18 cellular contexts compared by ENCODE assay signal in genomic region chr1:235739631-235740030, GRCh38.
DNase-seq lines count a peak whose midpoint lies in the region; ATAC-seq, FAIRE-seq and TF ChIP-seq lines count a peak whose summit lies in the region.
"Had no signal": no experiment of that assay in that cellular context is flagged by ENCODE, and none has a peak within 500 bp of the region (broad histone marks: within the 10 kb centered on the region; RNA-seq: fewer than 3 reads in every experiment).

No MANE protein-coding gene starts in this region.

- H3K4me3 Mint-ChIP-seq in astrocyte (ENCODE audit: unreplicated experiment) (no peak overlapping the region), osteocyte (ENCODE audit: unreplicated experiment) (no peak overlapping the region), CD14-positive monocyte (no peak overlapping the region)
- H3K4me3 Mint-ChIP-seq: H9, IgD-negative memory B cell had no signal

- H3K27ac ChIP-seq in GM23248, result peak overlapping the region; percentile 61; the same call in 1 of the 2 replicates
- peak overlapping the region; percentile 16 for H3K27ac ChIP-seq in astrocyte (ENCODE audit: low read depth, low read length)
- H3K27ac ChIP-seq: C4-2B, Peyer's patch had no signal

- in situ Hi-C loops in GM23248 (cut with MboI), result no loop called here

- H3K4me1 Mint-ChIP-seq in astrocyte (ENCODE audit: low read depth, unreplicated experiment) (peaks cover 40% of the 10 kb centered on the region), osteocyte (ENCODE audit: unreplicated experiment) (peaks cover 44% of the 10 kb centered on the region), CD14-positive monocyte (no peaks in the 10 kb centered on the region)
- H3K4me1 Mint-ChIP-seq: IgD-negative memory B cell had no signal

- H3K27ac Mint-ChIP-seq in astrocyte (ENCODE audit: unreplicated experiment) (peak overlapping the region; percentile 50), osteocyte (ENCODE audit: unreplicated experiment) (peak overlapping the region; percentile 8), CD14-positive monocyte (peak overlapping the region in 2 of 7 donors; percentile 9 to 60)
- H3K27ac Mint-ChIP-seq: H9, IgD-negative memory B cell had no signal

- intact Hi-C loops in CD14-positive monocyte (cut with micrococcal nuclease), result no loop called here

- ATAC-seq in GM21529 (IDR thresholded peaks at IDR 0.05; ENCODE audit: unreplicated experiment), result no peak
- ATAC-seq in stimulated activated naive CD8-positive, alpha-beta T cell treated with anti-CD3 and anti-CD28 coated beads, Interleukin-15, Interleukin-2, amounts not matched to agents 100 U/mL and 50 U/mL, for 24 hours, result no peak

- H3K9me3 ChIP-seq in GM23248 (ENCODE audit: low read depth), result no peaks in the 10 kb centered on the region
- H3K9me3 ChIP-seq in astrocyte (ENCODE audit: insufficient read depth, low read depth, low read length), result no peaks in the 10 kb centered on the region
- H3K9me3 ChIP-seq: Peyer's patch had no signal

- no peaks in the 10 kb centered on the region for H3K9me2 ChIP-seq in GM23248 (ENCODE audit: insufficient read depth)

- H3K36me3 Mint-ChIP-seq in astrocyte (ENCODE audit: low read depth, unreplicated experiment), result peaks cover 15% of the 10 kb centered on the region
- peaks cover 33% of the 10 kb centered on the region for H3K36me3 Mint-ChIP-seq in osteocyte (ENCODE audit: unreplicated experiment)
- peaks cover 76 to 77% of the 10 kb centered on the region in 2 donors for H3K36me3 Mint-ChIP-seq in CD14-positive monocyte

- TF ChIP-seq CTCF in astrocyte (IDR thresholded peaks at IDR 0.05; ENCODE audit: insufficient read depth, low read depth, low read length), result no peak
- TF ChIP-seq CTCF in fibroblast of pulmonary artery (IDR thresholded peaks at IDR 0.05; ENCODE audit: low read length, missing control alignments), result no peak
- TF ChIP-seq CTCF in osteocyte (IDR thresholded peaks at IDR 0.05), result no peak
- TF ChIP-seq CTCF in CD14-positive monocyte (IDR thresholded peaks at IDR 0.05), result no peak

- DNase-seq in GM23248 (peak; percentile 18), astrocyte (ENCODE audit: low read depth) (no peak), fibroblast of pulmonary artery (ENCODE audit: low read depth) (peak; percentile 18), osteocyte (ENCODE audit: extremely low spot score, unreplicated experiment) (no peak), retina (no peak), CD14-positive monocyte (ENCODE audit: low spot score) (no peak)
- no peak for DNase-seq in stimulated activated naive CD8-positive, alpha-beta T cell treated with anti-CD3 and anti-CD28 coated beads, Interleukin-15, Interleukin-2, amounts not matched to agents 100 U/mL and 50 U/mL, for 24 hours
- DNase-seq: H9, Kasumi-1, NCI-H187, NCI-H345, NCI-H526, Peyer's patch, SHP77 treated with DMSO at 0.1 percent for 48 hours had no signal

- no peak overlapping the region for H3K4me2 ChIP-seq in GM23248 (ENCODE audit: unreplicated experiment)
- no peak overlapping the region for H3K4me2 ChIP-seq in astrocyte (ENCODE audit: low read length)

- H3K4me3 ChIP-seq in GM23248, result no peak overlapping the region
- no peak overlapping the region for H3K4me3 ChIP-seq in astrocyte (ENCODE audit: insufficient read depth, low read depth, low read length)
- no peak overlapping the region for H3K4me3 ChIP-seq in fibroblast of pulmonary artery (replicated peaks; ENCODE audit: low read depth, low read length)
- H3K4me3 ChIP-seq: Peyer's patch had no signal

- H3K36me3 ChIP-seq in GM23248 (ENCODE audit: low read depth), result no peaks in the 10 kb centered on the region; the same call in 1 of the 2 replicates
- H3K36me3 ChIP-seq in astrocyte (ENCODE audit: insufficient read depth, low read length), result no peaks in the 10 kb centered on the region

- no peaks in the 10 kb centered on the region for H3K27me3 Mint-ChIP-seq in astrocyte (ENCODE audit: low read depth, unreplicated experiment)
- H3K27me3 Mint-ChIP-seq in osteocyte (ENCODE audit: unreplicated experiment), result no peaks in the 10 kb centered on the region
- no peaks in the 10 kb centered on the region for H3K27me3 Mint-ChIP-seq in CD14-positive monocyte (ENCODE audit: low read depth in 3 of 3)
- H3K27me3 Mint-ChIP-seq: IgD-negative memory B cell had no signal

- no peaks in the 10 kb centered on the region for H3K27me3 ChIP-seq in GM23248 (replicated peaks; ENCODE audit: insufficient read depth)
- H3K27me3 ChIP-seq in astrocyte (ENCODE audit: insufficient read depth, low read length), result no peaks in the 10 kb centered on the region
- H3K27me3 ChIP-seq: Peyer's patch had no signal

- no peak overlapping the region for H2AFZ ChIP-seq in GM23248
- no peak overlapping the region for H2AFZ ChIP-seq in astrocyte (ENCODE audit: low read depth, low read length)

- WGBS in GM23248 (ENCODE audit: low coverage in 1 of 2, low lambda C conversion rate in 2 of 2, missing lambda C conversion rate in 2 of 2), 2 experiments, result 82 to 84% methylated on average over 6 of the region's 6 CpGs

- H4K20me1 ChIP-seq in GM23248 (ENCODE audit: insufficient read depth) (no peaks in the 10 kb centered on the region), astrocyte (ENCODE audit: insufficient read depth, low read length) (no peaks in the 10 kb centered on the region)

- peaks cover 35% of the 10 kb centered on the region for H3F3A ChIP-seq in GM23248 (ENCODE audit: insufficient read depth)

- no peaks in the 10 kb centered on the region for H3K9me3 Mint-ChIP-seq in astrocyte (ENCODE audit: unreplicated experiment)
- no peaks in the 10 kb centered on the region for H3K9me3 Mint-ChIP-seq in osteocyte (ENCODE audit: unreplicated experiment)
- no peaks in the 10 kb centered on the region for H3K9me3 Mint-ChIP-seq in CD14-positive monocyte
- H3K9me3 Mint-ChIP-seq: H9, IgD-negative memory B cell had no signal

- H3K79me2 ChIP-seq in GM23248 (ENCODE audit: insufficient read depth) (no peaks in the 10 kb centered on the region), astrocyte (ENCODE audit: insufficient read depth, low read length) (no peaks in the 10 kb centered on the region)

- no peak overlapping the region for H3K9ac ChIP-seq in GM23248
- no peak overlapping the region for H3K9ac ChIP-seq in astrocyte (ENCODE audit: low read length)

- FAIRE-seq in astrocyte (lab: Jason Lieb, UNC), result no peak
- FAIRE-seq: GM12892 had no signal

- H3K4me1 ChIP-seq in GM23248 (ENCODE audit: insufficient read depth) (peaks cover 50% of the 10 kb centered on the region), astrocyte (ENCODE audit: insufficient read depth, low read length) (peaks cover 13% of the 10 kb centered on the region)
- H3K4me1 ChIP-seq: Peyer's patch had no signal

Comparison
In these comparisons a context has a peak if more than half of its experiments do, and no peak if none do; other contexts are left out.
1. DNase-seq: peak in GM23248 (single experiment) and fibroblast of pulmonary artery (single experiment); none in astrocyte (single experiment), osteocyte (single experiment), retina (single experiment), CD14-positive monocyte (single experiment) and stimulated activated naive CD8-positive, alpha-beta T cell treated with anti-CD3 and anti-CD28 coated beads, Interleukin-15, Interleukin-2, amounts not matched to agents 100 U/mL and 50 U/mL, for 24 hours (single experiment).